8 cellular contexts compared by ENCODE assay signal in the genomic region with DNA sequence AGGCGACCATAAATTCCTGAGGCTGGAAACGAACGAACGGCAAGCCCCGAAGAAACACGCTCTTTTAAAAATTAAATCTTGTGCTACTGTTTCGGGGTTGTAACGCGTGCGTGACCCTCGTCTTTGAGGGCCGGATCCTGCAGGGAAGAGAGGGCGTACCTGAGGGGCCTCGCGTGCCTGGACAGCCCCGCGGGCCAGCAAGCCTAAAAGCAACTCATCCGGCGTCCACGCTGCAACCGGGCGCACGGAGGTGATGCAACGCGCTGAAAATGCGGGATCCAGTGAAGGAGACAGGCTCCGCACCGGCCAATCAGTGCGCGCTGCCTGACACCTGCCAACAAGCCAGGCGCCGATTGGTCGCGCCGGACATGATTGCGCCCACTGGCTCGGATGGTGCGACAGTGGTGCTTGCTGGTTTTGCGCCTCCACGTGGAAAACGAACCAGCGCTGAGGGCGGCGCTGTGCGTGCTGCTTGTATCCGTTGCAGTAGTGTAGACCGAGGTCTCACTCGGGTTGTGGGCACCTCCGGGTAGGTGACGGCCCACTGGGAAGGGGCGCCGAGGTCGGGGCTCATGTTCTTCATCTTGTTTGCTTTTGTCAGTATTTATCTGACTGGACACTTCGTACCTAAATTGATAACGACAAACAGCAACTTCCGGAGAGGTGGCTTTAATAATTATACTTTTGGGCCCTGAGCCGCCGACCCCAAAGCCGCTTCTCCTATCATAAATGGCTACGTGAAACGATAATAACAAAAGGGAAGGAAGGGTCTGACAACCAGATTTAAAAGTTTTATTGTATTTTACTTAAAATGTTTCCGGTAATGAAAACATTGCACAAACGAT. TPM values are rescaled to one million over a fixed set of nuclear protein-coding genes. Genes with fewer than 3 reads are reported as not detected.
A peak's percentile ranks its signal among the peaks of the same experiment; 100 is the strongest.
DNase-seq lines count a peak whose midpoint lies in the region; ATAC-seq, FAIRE-seq and TF ChIP-seq lines count a peak whose summit lies in the region.

A gene (minus strand): TSS at position 246 of the 845 bp plus-strand sequence. CDS start 4,278 bp downstream, outside the sequence.

- peaks cover 63% of the 10 kb centered on the region for H3K4me1 Mint-ChIP-seq in activated naive CD8-positive, alpha-beta T cell treated with anti-CD3 and anti-CD28 coated beads, Interleukin-2, amount 50 U/mL, for 24 hours

- peaks cover 63% of the 10 kb centered on the region for H3K36me3 Mint-ChIP-seq in activated naive CD8-positive, alpha-beta T cell treated with anti-CD3 and anti-CD28 coated beads, Interleukin-2, amount 50 U/mL, for 24 hours (ENCODE audit: low read depth)

- ATAC-seq in HG02798 (IDR thresholded peaks at IDR 0.05; ENCODE audit: poor library complexity, unreplicated experiment) = peak; percentile 98
- peak; percentile 98 for ATAC-seq in activated naive CD8-positive, alpha-beta T cell treated with anti-CD3 and anti-CD28 coated beads, Interleukin-2, amount 50 U/mL, for 24 hours
- peak; percentile 100 for ATAC-seq in Right ventricle myocardium superior (ENCODE audit: poor library complexity)
- ATAC-seq in pancreas = peak; percentile 99 to 100 (median 100)

- WGBS in pancreas, 2 donors = 0% methylated on average over 63 of the region's 63 CpGs

- no peaks in the 10 kb centered on the region for H3K9me3 Mint-ChIP-seq in activated naive CD8-positive, alpha-beta T cell treated with anti-CD3 and anti-CD28 coated beads, Interleukin-2, amount 50 U/mL, for 24 hours

- peak within 1 kb of the TSS; percentile 96 for H3K4me3 Mint-ChIP-seq in activated naive CD8-positive, alpha-beta T cell treated with anti-CD3 and anti-CD28 coated beads, Interleukin-2, amount 50 U/mL, for 24 hours

- H3K36me3 ChIP-seq in pancreas = peaks cover 0 to 19% (median 5%) of the 10 kb centered on the region in 3 donors
- H3K36me3 ChIP-seq in tibial artery = peaks cover 14 to 21% (median 20%) of the 10 kb centered on the region in 3 donors

- H3K27me3 Mint-ChIP-seq in activated naive CD8-positive, alpha-beta T cell treated with anti-CD3 and anti-CD28 coated beads, Interleukin-2, amount 50 U/mL, for 24 hours = peaks cover 2% of the 10 kb centered on the region

- no peaks in the 10 kb centered on the region for H3K27me3 ChIP-seq in pancreas
- H3K27me3 ChIP-seq in tibial artery = no peaks in the 10 kb centered on the region

- H3K4me3 ChIP-seq in GM12875 (ENCODE audit: low read depth, low read length) (peak within 1 kb of the TSS; percentile 66), pancreas (peak within 1 kb of the TSS; percentile 59 to 78 (median 71)), tibial artery (peak within 1 kb of the TSS; percentile 64 to 84)

- FAIRE-seq in pancreas (lab: Jason Lieb, UNC) = no peak

- no peaks in the 10 kb centered on the region for H3K9me3 ChIP-seq in pancreas
- no peaks in the 10 kb centered on the region for H3K9me3 ChIP-seq in tibial artery

- DNase-seq in NCI-H1417 treated with DMSO at 0.1 percent for 48 hours (lab: John Stamatoyannopoulos, UW) (peak; percentile 94), SW480 (ENCODE audit: low spot score) (peak; percentile 97), Right ventricle myocardium superior (peak; percentile 99), pancreas (peak; percentile 95 to 100 (median 97)), tibial artery (peak; percentile 98 to 99)
- peak; percentile 99 for DNase-seq in activated naive CD8-positive, alpha-beta T cell treated with anti-CD3 and anti-CD28 coated beads, Interleukin-2, amount 50 U/mL, for 24 hours

- H3K4me1 ChIP-seq in pancreas (peaks cover 0 to 18% (median 9%) of the 10 kb centered on the region in 3 donors), tibial artery (peaks cover 0 to 28% (median 17%) of the 10 kb centered on the region in 4 donors)

- intact Hi-C loops in Right ventricle myocardium superior (cut with DNase I) (no loop called here), pancreas (cut with DNase I) (no loop called here), tibial artery (cut with DNase I; ENCODE audit: low total_unique reads) (no loop called here)

- H3K27ac Mint-ChIP-seq in activated naive CD8-positive, alpha-beta T cell treated with anti-CD3 and anti-CD28 coated beads, Interleukin-2, amount 50 U/mL, for 24 hours = peak within 1 kb of the TSS; percentile 100

- TF ChIP-seq CTCF in GM12875 (IDR thresholded peaks at IDR 0.05; ENCODE audit: borderline replicate concordance, insufficient read depth, low read depth, low read length) (peak; percentile 37; the same call in 1 of the 2 replicates), pancreas (IDR thresholded peaks at IDR 0.05) (no peak), tibial artery (IDR thresholded peaks at IDR 0.05) (peak; percentile 20 to 22)

- peak within 1 kb of the TSS; percentile 19 to 77 (median 51) for H3K27ac ChIP-seq in pancreas
- peak within 1 kb of the TSS; percentile 70 to 76 for H3K27ac ChIP-seq in tibial artery

RNA-seq across cellular contexts. Expression of the gene that starts here (rescaled TPM):
- total RNA-seq in Right ventricle myocardium superior (56.3 TPM), pancreas (10 to 100 TPM; 25.9 to 89.3 (median 42.2) TPM)
- polyA plus RNA-seq in pancreas = 10 to 100 TPM; 16.8 to 30.9 TPM

Comparison
In these comparisons a context has a peak if more than half of its experiments do, and no peak if none do; other contexts are left out.
1. Peak in every context shown above with its lines: DNase-seq, ATAC-seq, H3K4me3 ChIP-seq and H3K27ac ChIP-seq.
2. CTCF ChIP-seq: peak in GM12875 (single experiment) and tibial artery (2 of 2); none in pancreas (0 of 4).